8 cellular contexts compared by ENCODE assay signal in the genomic region with DNA sequence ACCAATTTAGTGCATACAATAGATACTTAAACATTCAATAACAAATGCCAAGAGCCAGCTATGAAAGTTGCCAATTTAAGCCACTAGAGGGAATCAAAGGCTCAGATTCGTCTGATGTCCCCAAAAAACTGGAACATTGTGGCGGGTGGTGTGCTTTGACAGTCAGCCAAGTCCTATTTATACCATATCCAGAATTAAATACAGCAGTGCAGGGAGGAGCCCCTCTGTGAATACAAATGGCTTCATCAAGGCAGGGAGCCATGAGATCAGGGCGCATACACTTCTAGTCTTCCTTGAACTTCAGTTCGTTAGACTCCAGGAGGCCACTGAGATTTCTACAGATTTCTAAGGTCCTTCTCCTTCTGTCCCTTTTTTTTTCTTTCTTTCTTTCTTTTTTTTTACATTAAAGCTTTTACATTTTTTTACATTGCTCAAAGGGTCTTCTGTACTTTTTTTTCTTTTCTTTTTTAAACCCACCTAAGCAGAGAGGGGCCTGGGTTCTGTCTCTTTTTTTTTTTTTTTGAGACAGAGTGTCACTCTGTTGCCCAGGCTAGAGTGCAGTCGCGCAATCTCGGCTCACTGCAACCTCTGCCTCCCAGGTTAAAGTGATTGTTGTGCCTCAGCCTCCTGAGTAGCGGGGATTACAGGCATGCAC.
A peak's percentile ranks its signal among the peaks of the same experiment; 100 is the strongest.
DNase-seq lines count a peak whose midpoint lies in the region; ATAC-seq and TF ChIP-seq lines count a peak whose summit lies in the region.

No MANE protein-coding gene starts in this region.

- no peak overlapping the region for H3K27ac ChIP-seq in 22Rv1

- ATAC-seq in GM19455 (IDR thresholded peaks at IDR 0.05; ENCODE audit: unreplicated experiment): no peak

- no peak overlapping the region for H3K4me3 ChIP-seq in choroid plexus epithelial cell (ENCODE audit: low read depth, low read length)

- DNase-seq in ELR (ENCODE audit: low read depth) (peak; percentile 72), NCI-H1417 treated with DMSO at 0.1 percent for 48 hours (lab: John Stamatoyannopoulos, UW) (peak; percentile 71), SW480 (ENCODE audit: low spot score) (peak; percentile 66), choroid plexus epithelial cell (ENCODE audit: low read depth) (peak; percentile 81), left kidney (ENCODE audit: low read depth, low spot score) (peak; percentile 84), superior temporal gyrus (ENCODE audit: extremely low spot score) (peak; percentile 90)

- peak; percentile 47 for TF ChIP-seq CTCF in 22Rv1 (IDR thresholded peaks at IDR 0.05)
- peak; percentile 79 for TF ChIP-seq CTCF in choroid plexus epithelial cell (conservative IDR thresholded peaks at IDR 0.05; ENCODE audit: low read depth, low read length)
